Comparison of ENCODE assay signal across 16 cellular contexts in genomic region chr9:4864234-4864661, GRCh38.
DNase-seq lines count a peak whose midpoint lies in the region; ATAC-seq and TF ChIP-seq lines count a peak whose summit lies in the region.
"Had no signal": no experiment of that assay in that cellular context is flagged by ENCODE, and none has a peak within 500 bp of the region (broad histone marks: within the 10 kb centered on the region; RNA-seq: fewer than 3 reads in every experiment).

No MANE protein-coding gene starts in this region.

- no peak for TF ChIP-seq POLR2A in IMR-90 (IDR thresholded peaks at IDR 0.05; ENCODE audit: low read depth, low read length)

- DNase-seq in IMR-90, result no peak
- no peak for DNase-seq in endodermal cell
- DNase-seq in neuronal stem cell (ENCODE audit: low spot score), result no peak
- peak; percentile 65 for DNase-seq in upper lobe of right lung
- DNase-seq in dorsolateral prefrontal cortex, result no peak
- DNase-seq in RPMI8226, result no peak
- DNase-seq: ACHN, DMS53, HCEC 1CT, KG1, NCI-H1436, NCI-H2029 treated with DMSO at 0.1 percent for 48 hours, NCI-H2171 treated with DMSO at 0.1 percent for 48 hours, NCI-H524 treated with DMSO at 0.1 percent for 48 hours had no signal

- H3K14ac ChIP-seq in IMR-90 (replicated peaks; ENCODE audit: low read depth, low read length), result no peak overlapping the region
- no peak overlapping the region for H3K14ac ChIP-seq in neuronal stem cell (ENCODE audit: low read length)

- WGBS in IMR-90 (ENCODE audit: extremely low coverage in 2 of 2, insufficient read length in 1 of 2), 2 experiments, result 87% methylated on average over 9 of the region's 11 CpGs; no CpG with 5 or more reads in 1 of the 2 experiments
- WGBS in endodermal cell (ENCODE audit: insufficient coverage in 1 of 2, insufficient read length in 1 of 2), 2 experiments, result 93 to 95% methylated on average over 11 of the region's 11 CpGs
- WGBS in neuronal stem cell (ENCODE audit: extremely low coverage in 2 of 2, insufficient read length in 2 of 2, insufficient replicate concordance in 1 of 2), 2 donors, result no CpG with 5 or more reads among the region's 11 CpGs

- H3K4me2 ChIP-seq in IMR-90 (ENCODE audit: low read depth, low read length) (no peak overlapping the region), neuronal stem cell (ENCODE audit: insufficient read depth, low read length, poor library complexity, severe bottlenecking) (no peak overlapping the region)

- BruUV-seq in IMR-90 (replicated peaks; lab: Mats Ljungman, UMichigan), result no TSS peak

- H3K27ac ChIP-seq in IMR-90 (ENCODE audit: insufficient read depth, low read length) (no peak overlapping the region), endodermal cell (ENCODE audit: low read depth, low read length) (no peak overlapping the region), neuronal stem cell (replicated peaks; ENCODE audit: low read length) (no peak overlapping the region), upper lobe of right lung (no peak overlapping the region), dorsolateral prefrontal cortex (no peak overlapping the region)

- CTCF ChIA-PET in IMR-90 (lab: Yijun Ruan, JAX), result no interaction called here

- H3K4me1 ChIP-seq in IMR-90 (ENCODE audit: control insufficient read depth, insufficient read depth, low read length) (no peaks in the 10 kb centered on the region; the same call in 1 of the 2 replicates), endodermal cell (ENCODE audit: control insufficient read depth, insufficient read depth, low read length) (peaks cover 8% of the 10 kb centered on the region), neuronal stem cell (ENCODE audit: control insufficient read depth in 2 of 2, insufficient read depth in 1 of 2, low read depth in 1 of 2, low read length in 2 of 2) (peaks cover 0 to 8% of the 10 kb centered on the region in 2 donors), upper lobe of right lung (no peaks in the 10 kb centered on the region)

- POLR2A ChIA-PET in IMR-90 (lab: Charles Lee; ENCODE audit: unreplicated experiment), result no interaction called here

- H3K18ac ChIP-seq in IMR-90 (ENCODE audit: low read depth, low read length) (no peak overlapping the region), neuronal stem cell (ENCODE audit: low read length) (peak overlapping the region; percentile 54)

- dilution Hi-C loops in IMR-90 (cut with HindIII; ENCODE audit: low sequenced_read_pairs, unreplicated experiment), result no loop called here

- H3K36me3 Mint-ChIP-seq in endodermal cell (ENCODE audit: low read depth), result peaks cover 25% of the 10 kb centered on the region

- no peak overlapping the region for H3K4me3 Mint-ChIP-seq in endodermal cell
- H3K4me3 Mint-ChIP-seq: CD4-positive, CD25-positive, alpha-beta regulatory T cell had no signal

- H2AFZ ChIP-seq in IMR-90 (replicated peaks; ENCODE audit: low read length, poor library complexity) (no peak overlapping the region), neuronal stem cell (ENCODE audit: low read length) (no peak overlapping the region)

- H3K4me1 Mint-ChIP-seq in endodermal cell, result no peaks in the 10 kb centered on the region

- H4K91ac ChIP-seq in IMR-90 (ENCODE audit: insufficient read depth, low read depth, low read length) (no peak overlapping the region), neuronal stem cell (ENCODE audit: low read depth, low read length, poor library complexity) (no peak overlapping the region)

- H3K27me3 ChIP-seq in IMR-90 (ENCODE audit: control insufficient read depth, insufficient read depth, low read length), result no peaks in the 10 kb centered on the region
- H3K27me3 ChIP-seq in endodermal cell (ENCODE audit: control insufficient read depth, insufficient read depth, low read length, poor library complexity, severe bottlenecking), result no peaks in the 10 kb centered on the region
- no peaks in the 10 kb centered on the region for H3K27me3 ChIP-seq in neuronal stem cell (ENCODE audit: control insufficient read depth in 3 of 3, insufficient read depth in 3 of 3, low read depth in 1 of 3, low read length in 3 of 3)
- H3K27me3 ChIP-seq in upper lobe of right lung, result no peaks in the 10 kb centered on the region
- H3K27me3 ChIP-seq in dorsolateral prefrontal cortex, result no peaks in the 10 kb centered on the region

- H3K9me3 ChIP-seq in IMR-90 (ENCODE audit: control insufficient read depth, insufficient read depth, low read length) (no peaks in the 10 kb centered on the region), endodermal cell (ENCODE audit: control insufficient read depth, low read length) (no peaks in the 10 kb centered on the region), neuronal stem cell (replicated peaks in 1 of 2; ENCODE audit: control insufficient read depth in 2 of 2, insufficient read depth in 1 of 2, low read depth in 1 of 2, low read length in 2 of 2) (no peaks in the 10 kb centered on the region), upper lobe of right lung (no peaks in the 10 kb centered on the region)

- H2AK5ac ChIP-seq in IMR-90 (ENCODE audit: low read depth, low read length), result no peak overlapping the region
- H2AK5ac ChIP-seq in neuronal stem cell (ENCODE audit: low read depth, low read length), result no peak overlapping the region

- no peak overlapping the region for H3K56ac ChIP-seq in IMR-90 (ENCODE audit: extremely low read depth, insufficient read depth, low read length)

- H3K9me3 Mint-ChIP-seq in endodermal cell, result no peaks in the 10 kb centered on the region
- H3K9me3 Mint-ChIP-seq: CD4-positive, CD25-positive, alpha-beta regulatory T cell had no signal

- in situ Hi-C loops in IMR-90 (cut with MboI; ENCODE audit: low sequenced_read_pairs), result no loop called here

- no peak for TF ChIP-seq CTCF in IMR-90 (conservative IDR thresholded peaks at IDR 0.05; ENCODE audit: low read depth, low read length)
- no peak for TF ChIP-seq CTCF in endodermal cell (conservative IDR thresholded peaks at IDR 0.05)
- no peak for TF ChIP-seq CTCF in upper lobe of right lung (IDR thresholded peaks at IDR 0.05)
- TF ChIP-seq CTCF in dorsolateral prefrontal cortex (IDR thresholded peaks at IDR 0.05 in 54 of 56, conservative IDR thresholded peaks at IDR 0.05 in 2 of 56; ENCODE audit: low read depth in 1 of 56, partially characterized antibody in 56 of 56), result no peak

- H3K23ac ChIP-seq in IMR-90 (ENCODE audit: low read depth, low read length) (no peak overlapping the region), neuronal stem cell (ENCODE audit: low read depth, low read length, poor library complexity) (no peak overlapping the region)

- H4K5ac ChIP-seq in IMR-90 (ENCODE audit: low read depth, low read length), result no peak overlapping the region

- no peaks in the 10 kb centered on the region for H4K20me1 ChIP-seq in IMR-90 (ENCODE audit: insufficient read depth, low read length)

- no peak overlapping the region for H2BK120ac ChIP-seq in IMR-90 (ENCODE audit: low read depth, low read length)
- no peak overlapping the region for H2BK120ac ChIP-seq in neuronal stem cell (ENCODE audit: low read depth, low read length)

- no peaks in the 10 kb centered on the region for H3K27me3 Mint-ChIP-seq in endodermal cell (ENCODE audit: insufficient read depth)
- H3K27me3 Mint-ChIP-seq: CD4-positive, CD25-positive, alpha-beta regulatory T cell had no signal

- TF ChIP-seq RAD21 in IMR-90 (IDR thresholded peaks at IDR 0.05; ENCODE audit: low read length), result no peak

- H4K8ac ChIP-seq in IMR-90 (ENCODE audit: low read depth in 2 of 2, low read length in 2 of 2) (no peak overlapping the region), neuronal stem cell (ENCODE audit: low read depth, low read length) (no peak overlapping the region)

- peak overlapping the region; percentile 10 for H3K27ac Mint-ChIP-seq in endodermal cell

- H2BK5ac ChIP-seq in IMR-90 (ENCODE audit: low read depth, low read length, poor library complexity, severe bottlenecking), result no peak overlapping the region
- no peak overlapping the region for H2BK5ac ChIP-seq in neuronal stem cell (ENCODE audit: low read length)

- H3K36me3 ChIP-seq in IMR-90 (ENCODE audit: control insufficient read depth, insufficient read depth, low read length) (0 out of 2 replicates have a peak, but pooled peaks cover 2% of the 10 kb centered on the region), endodermal cell (ENCODE audit: control insufficient read depth, insufficient read depth, low read length) (peaks cover 17% of the 10 kb centered on the region), neuronal stem cell (replicated peaks in 1 of 2; ENCODE audit: control insufficient read depth in 2 of 2, insufficient read depth in 2 of 2, low read length in 2 of 2) (peaks cover 3 to 32% of the 10 kb centered on the region in 2 donors), upper lobe of right lung (peaks cover 14% of the 10 kb centered on the region)

- H3K79me1 ChIP-seq in IMR-90 (ENCODE audit: low read depth in 1 of 2, low read length in 2 of 2) (peaks cover 0 to 3% of the 10 kb centered on the region in 2 experiments; a peak in 2 of 4 replicates), neuronal stem cell (ENCODE audit: low read depth, low read length) (no peaks in the 10 kb centered on the region)

- no peak for ATAC-seq in IMR-90 (ENCODE audit: low read depth)
- peak; percentile 87 for ATAC-seq in upper lobe of right lung
- ATAC-seq in GM18873 (IDR thresholded peaks at IDR 0.05; ENCODE audit: low FRiP score, unreplicated experiment), result no peak

- H3K9ac ChIP-seq in IMR-90 (ENCODE audit: low read depth, low read length) (no peak overlapping the region), endodermal cell (ENCODE audit: extremely low read depth, low read length, poor library complexity, severe bottlenecking) (no peak overlapping the region), neuronal stem cell (ENCODE audit: low read depth, low read length, poor library complexity) (no peak overlapping the region)

- H2BK15ac ChIP-seq in IMR-90 (ENCODE audit: low read depth, low read length), result no peak overlapping the region
- H2BK15ac ChIP-seq in neuronal stem cell (ENCODE audit: low read length), result no peak overlapping the region

- no peak overlapping the region for H2BK20ac ChIP-seq in IMR-90 (ENCODE audit: low read depth, low read length)

- intact Hi-C loops in IMR-90 (cut with micrococcal nuclease), result loop anchor here (5.0 kb wide), 1 partner anchor 72 kb away; the partner anchor contains the start of gene RCL1
- intact Hi-C loops in upper lobe of right lung (cut with DNase I), result no loop called here
- intact Hi-C loops in dorsolateral prefrontal cortex (cut with DNase I), result no loop called here

- peaks cover 7% of the 10 kb centered on the region; the same call in 1 of the 2 replicates for H3K9me1 ChIP-seq in IMR-90 (ENCODE audit: insufficient read depth, low read length)

- H3K4ac ChIP-seq in IMR-90 (ENCODE audit: low read depth, low read length) (no peak overlapping the region), neuronal stem cell (ENCODE audit: low read length) (no peak overlapping the region)

- no peak overlapping the region for H2BK12ac ChIP-seq in neuronal stem cell (ENCODE audit: low read length)

- H2AK9ac ChIP-seq in IMR-90 (replicated peaks; ENCODE audit: low read depth, low read length, poor library complexity), result peak overlapping the region; percentile 61

- H3K4me3 ChIP-seq in IMR-90 (ENCODE audit: insufficient read depth, low read depth, low read length), result no peak overlapping the region
- H3K4me3 ChIP-seq in endodermal cell (ENCODE audit: low read length), result no peak overlapping the region
- H3K4me3 ChIP-seq in neuronal stem cell (ENCODE audit: low read length in 2 of 2), result no peak overlapping the region
- H3K4me3 ChIP-seq in upper lobe of right lung, result no peak overlapping the region
- H3K4me3 ChIP-seq in dorsolateral prefrontal cortex, result no peak overlapping the region

TF ChIP-seq in IMR-90, 13 proteins besides CTCF, POLR2A, EP300 and RAD21 (continues in another document):
- TF ChIP-seq MXI1 (IDR thresholded peaks at IDR 0.05; ENCODE audit: borderline replicate concordance, low read depth, low read length), result no peak
